ENCODE assay signal across 9 cellular contexts in genomic region chr4:104829761-104830160, GRCh38.
"Had no signal": no experiment of that assay in that cellular context is flagged by ENCODE, and none has a peak within 500 bp of the region (broad histone marks: within the 10 kb centered on the region; RNA-seq: fewer than 3 reads in every experiment).

No MANE protein-coding gene starts in this region.

- H3K4me2 ChIP-seq: GM23338 had no signal

- H3K9me3 Mint-ChIP-seq: GM23338, H9 had no signal

- DNase-seq: H9, HCEC 1CT, IMR-90, KG1 had no signal

- H3K4me3 Mint-ChIP-seq: GM23338, H9 had no signal

- FAIRE-seq: H1, H54, HTR-8/SVneo, K562 had no signal

- H3K27ac Mint-ChIP-seq: GM23338 had no signal

- H3K4me3 ChIP-seq: GM23338, K562 had no signal

- ATAC-seq: GM23338, K562 had no signal
